In genomic region chr3:69665026-69665739, GRCh38 we compare ENCODE assay signal across 12 cellular contexts.
DNase-seq lines count a peak whose midpoint lies in the region; ATAC-seq, FAIRE-seq and TF ChIP-seq lines count a peak whose summit lies in the region.
"Had no signal": no experiment of that assay in that cellular context is flagged by ENCODE, and none has a peak within 500 bp of the region (broad histone marks: within the 10 kb centered on the region; RNA-seq: fewer than 3 reads in every experiment).

No MANE protein-coding gene starts in this region.

- H3K9me3 ChIP-seq in K562 (replicated peaks; ENCODE audit: control insufficient read depth, insufficient read depth, low read depth, low read length) = no peaks in the 10 kb centered on the region; the same call in 1 of the 2 replicates

- H3K27me3 ChIP-seq in K562 (ENCODE audit: control insufficient read depth in 2 of 2, insufficient read depth in 2 of 2, low read length in 2 of 2) = peaks cover 5 to 20% of the 10 kb centered on the region in 2 experiments; a peak in 3 of 5 replicates

- H3K4me1 ChIP-seq in K562 (replicated peaks in 1 of 2; ENCODE audit: control insufficient read depth in 2 of 2, insufficient read depth in 2 of 2, low read length in 2 of 2) = peaks cover 0 to 6% of the 10 kb centered on the region in 2 experiments; a peak in 3 of 5 replicates

- H3K36me3 Mint-ChIP-seq in activated T-cell treated with anti-CD3 and anti-CD28 coated beads, Interleukin-2, amount 50 U/mL, for 4 hours (ENCODE audit: insufficient read depth) = no peaks in the 10 kb centered on the region
- H3K36me3 Mint-ChIP-seq: activated naive CD8-positive, alpha-beta T cell treated with anti-CD3 and anti-CD28 coated beads, Interleukin-2, amount 10 ng/mL, durations not matched to agents 7 days and 5 days had no signal

- H3K4me2 ChIP-seq in K562 (ENCODE audit: insufficient read depth, low read length) = no peak overlapping the region; the same call in 1 of the 2 replicates

- TF ChIP-seq CTCF in K562 (IDR thresholded peaks at IDR 0.05 in 2 of 3, conservative IDR thresholded peaks at IDR 0.05 in 1 of 3; ENCODE audit: insufficient read depth in 2 of 3, low read depth in 1 of 3, low read length in 3 of 3) = no peak

- no peak overlapping the region for H3K9ac ChIP-seq in K562 (ENCODE audit: insufficient read depth in 1 of 2, low read depth in 2 of 2, low read length in 2 of 2)

- intact Hi-C loops in K562 (cut with micrococcal nuclease) = no loop called here

- 2% methylated on average over 4 of the region's 4 CpGs for WGBS in K562 (ENCODE audit: insufficient coverage, low coverage, missing lambda C conversion rate)

- no peak overlapping the region for H3K4me3 ChIP-seq in K562
- H3K4me3 ChIP-seq: SK-N-MC had no signal

- H4K20me1 ChIP-seq in K562 (replicated peaks; ENCODE audit: control insufficient read depth, insufficient read depth, low read length) = no peaks in the 10 kb centered on the region

- H3K36me3 ChIP-seq in K562 (ENCODE audit: control insufficient read depth, insufficient read depth, low read length) = no peaks in the 10 kb centered on the region

- in situ Hi-C loops in ACHN (cut with HindIII; ENCODE audit: low pct_ligation_motif_present, low pct_unique_long_range_greater_than_20kb, low sequenced_read_pairs) = no loop called here
- in situ Hi-C loops in K562 (cut with MboI) = loop anchor here (25.0 kb wide), 1 partner anchor 503 kb away; no protein-coding TSS in a partner anchor

- no peaks in the 10 kb centered on the region for H3K27me3 Mint-ChIP-seq in activated T-cell treated with anti-CD3 and anti-CD28 coated beads, Interleukin-2, amount 50 U/mL, for 4 hours (ENCODE audit: low read depth)

- no peaks in the 10 kb centered on the region for H3K9me3 Mint-ChIP-seq in activated T-cell treated with anti-CD3 and anti-CD28 coated beads, Interleukin-2, amount 50 U/mL, for 4 hours
- H3K9me3 Mint-ChIP-seq: activated naive CD8-positive, alpha-beta T cell treated with anti-CD3 and anti-CD28 coated beads, Interleukin-2, amount 10 ng/mL, durations not matched to agents 7 days and 5 days had no signal

- DNase-seq in ACHN = peak; percentile 46
- peak; percentile 46 for DNase-seq in NCI-H1105 (lab: John Stamatoyannopoulos, UW)
- DNase-seq in K562 (ENCODE audit: extremely low read depth in 1 of 4, low spot score in 3 of 4) = peak in 2 of 4 experiments; percentile 12 to 22
- peak; percentile 93 for DNase-seq in kidney tubule cell (ENCODE audit: low spot score)
- DNase-seq in activated T-cell treated with anti-CD3 and anti-CD28 coated beads, Interleukin-2, amount 50 U/mL, for 4 hours = no peak
- DNase-seq in activated CD4-positive, CD25-positive, alpha-beta regulatory T cell treated with anti-CD3 and anti-CD28 coated beads, Interleukin-2, amount 50 U/mL, for 72 hours = no peak
- DNase-seq in AG08395 (ENCODE audit: low spot score) = no peak
- DNase-seq: activated naive CD8-positive, alpha-beta T cell treated with anti-CD3 and anti-CD28 coated beads, Interleukin-2, amount 10 ng/mL, durations not matched to agents 7 days and 5 days; stimulated activated CD4-positive, alpha-beta T cell treated with anti-CD3 and anti-CD28 coated beads, Interleukin-4, amount 100 ng/mL, for 4 hours had no signal

- CTCF ChIA-PET in K562 (lab: Yijun Ruan, JAX; ENCODE audit: low intra/inter-chr PET ratio) = no interaction called here

- TF ChIP-seq RAD21 in K562 (CRISPR knock-in tag; conservative IDR thresholded peaks at IDR 0.05 in 1 of 2, IDR thresholded peaks at IDR 0.05 in 1 of 2) = no peak

- H3K4me3 Mint-ChIP-seq in activated T-cell treated with anti-CD3 and anti-CD28 coated beads, Interleukin-2, amount 50 U/mL, for 4 hours = no peak overlapping the region
- H3K4me3 Mint-ChIP-seq: activated naive CD8-positive, alpha-beta T cell treated with anti-CD3 and anti-CD28 coated beads, Interleukin-2, amount 10 ng/mL, durations not matched to agents 7 days and 5 days had no signal

- no peak for TF ChIP-seq EP300 in K562 (IDR thresholded peaks at IDR 0.05; ENCODE audit: low read length)

- no peaks in the 10 kb centered on the region for H3K79me2 ChIP-seq in K562 (ENCODE audit: control insufficient read depth, insufficient read depth, low read length)

- H3K9me1 ChIP-seq in K562 (ENCODE audit: control insufficient read depth, insufficient read depth, low read length) = no peaks in the 10 kb centered on the region

- no peak for TF ChIP-seq POLR2A in K562 (conservative IDR thresholded peaks at IDR 0.05)

- FAIRE-seq in K562 (lab: Jason Lieb, UNC) = no peak

- no peak overlapping the region for H3K27ac ChIP-seq in K562 (ENCODE audit: extremely low read depth, low read depth, low read length)
- H3K27ac ChIP-seq: C4-2B, SK-N-MC had no signal

- POLR2A ChIA-PET in K562 (lab: Yijun Ruan, JAX) = interaction anchor here (0.6 kb wide), 1 partner anchor 429 kb away, joined by 3 read pairs; no protein-coding TSS in a partner anchor

- no peaks in the 10 kb centered on the region for H3K4me1 Mint-ChIP-seq in activated T-cell treated with anti-CD3 and anti-CD28 coated beads, Interleukin-2, amount 50 U/mL, for 4 hours (ENCODE audit: low read depth)
- H3K4me1 Mint-ChIP-seq: activated naive CD8-positive, alpha-beta T cell treated with anti-CD3 and anti-CD28 coated beads, Interleukin-2, amount 10 ng/mL, durations not matched to agents 7 days and 5 days had no signal

- no TSS peak for BruUV-seq in K562 (replicated peaks; lab: Mats Ljungman, UMichigan)

- ATAC-seq in K562 = peak; percentile 85
- ATAC-seq in activated T-cell treated with anti-CD3 and anti-CD28 coated beads, Interleukin-2, amount 50 U/mL, for 4 hours = no peak
- no peak for ATAC-seq in HG02571 (IDR thresholded peaks at IDR 0.05; ENCODE audit: unreplicated experiment)

- H2AFZ ChIP-seq in K562 (ENCODE audit: low read depth, low read length) = 0 out of 2 replicates have a peak overlapping the region, but pooled peaks have one; percentile 44

TF ChIP-seq in K562, 482 proteins besides CTCF, POLR2A, EP300 and RAD21:
- TF ChIP-seq PBX2 (CRISPR knock-in tag; IDR thresholded peaks at IDR 0.05; ENCODE audit: low read depth) = no peak
- peak; percentile 70 for TF ChIP-seq PBX2 (tag; conservative IDR thresholded peaks at IDR 0.05; ENCODE audit: low read depth)
- TF ChIP-seq TEAD4 (IDR thresholded peaks at IDR 0.05; ENCODE audit: low read length) = 0 out of 2 replicates have a peak, but pooled peaks have one; percentile 8
- TF ChIP-seq TEAD4 (CRISPR knock-in tag; IDR thresholded peaks at IDR 0.05; ENCODE audit: borderline replicate concordance) = no peak
- TF ChIP-seq MEIS2 (IDR thresholded peaks at IDR 0.05; ENCODE audit: partially characterized antibody) = peak; percentile 65
- no peak for TF ChIP-seq SMARCA4 (IDR thresholded peaks at IDR 0.05)
- TF ChIP-seq PKNOX1 (IDR thresholded peaks at IDR 0.05) = peak; percentile 35; the same call in 1 of the 2 replicates

Comparison
In these comparisons a context has a peak if more than half of its experiments do, and no peak if none do; other contexts are left out.
1. DNase-seq: peak in ACHN (single experiment), NCI-H1105 (single experiment) and kidney tubule cell (single experiment); none in activated T-cell treated with anti-CD3 and anti-CD28 coated beads, Interleukin-2, amount 50 U/mL, for 4 hours (single experiment), activated CD4-positive, CD25-positive, alpha-beta regulatory T cell treated with anti-CD3 and anti-CD28 coated beads, Interleukin-2, amount 50 U/mL, for 72 hours (single experiment) and AG08395 (single experiment).